Comparison of ENCODE assay signal across 1 cellular context in the genomic region with DNA sequence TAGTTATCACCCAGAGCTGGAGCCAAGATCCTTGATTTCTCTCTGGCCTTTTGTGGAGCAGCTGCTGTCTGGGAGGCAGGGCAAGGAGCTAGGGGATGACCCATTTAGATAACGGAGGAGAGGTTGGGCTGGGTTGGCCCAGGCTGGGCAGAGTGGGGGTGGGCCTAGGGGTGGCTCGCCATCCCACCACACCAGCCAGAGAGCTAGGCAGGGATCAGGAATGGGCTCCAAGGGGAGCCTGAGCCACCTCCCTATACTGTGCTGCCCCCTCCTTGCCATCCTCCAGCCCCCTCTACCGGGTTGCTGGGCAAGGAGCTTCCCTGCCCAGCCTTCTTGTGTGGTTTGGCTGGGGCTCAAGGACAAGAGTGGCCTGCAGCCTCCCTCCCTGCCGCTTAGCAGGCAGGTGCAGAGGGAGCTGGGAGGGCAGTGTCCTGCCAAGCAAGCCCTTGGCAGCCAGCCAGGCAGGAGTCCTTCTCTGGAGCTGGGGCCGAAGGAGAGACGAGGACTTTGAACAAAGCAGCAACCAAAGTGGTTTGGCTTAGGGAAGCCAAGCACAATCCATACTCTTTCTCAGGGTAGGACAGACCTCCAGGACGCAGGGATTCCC.
TF ChIP-seq lines count a peak whose summit lies in the region.

No MANE protein-coding gene starts in this region.

TF ChIP-seq in HepG2, 621 proteins besides CTCF, POLR2A, EP300 and RAD21 (continued from another document and continues in another):
- 0 out of 2 replicates have a peak, but pooled peaks have one; percentile 28 for TF ChIP-seq ZNF12 (CRISPR knock-in tag; IDR thresholded peaks at IDR 0.05)
- TF ChIP-seq JDP2 (CRISPR knock-in tag; IDR thresholded peaks at IDR 0.05; ENCODE audit: borderline replicate concordance): no peak
- TF ChIP-seq, protein P1, sequence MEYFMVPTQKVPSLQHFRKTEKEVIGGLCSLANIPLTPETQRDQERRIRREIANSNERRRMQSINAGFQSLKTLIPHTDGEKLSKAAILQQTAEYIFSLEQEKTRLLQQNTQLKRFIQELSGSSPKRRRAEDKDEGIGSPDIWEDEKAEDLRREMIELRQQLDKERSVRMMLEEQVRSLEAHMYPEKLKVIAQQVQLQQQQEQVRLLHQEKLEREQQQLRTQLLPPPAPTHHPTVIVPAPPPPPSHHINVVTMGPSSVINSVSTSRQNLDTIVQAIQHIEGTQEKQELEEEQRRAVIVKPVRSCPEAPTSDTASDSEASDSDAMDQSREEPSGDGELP (IDR thresholded peaks at IDR 0.05; ENCODE audit: borderline replicate concordance, low read depth): no peak
- TF ChIP-seq, protein P2, sequence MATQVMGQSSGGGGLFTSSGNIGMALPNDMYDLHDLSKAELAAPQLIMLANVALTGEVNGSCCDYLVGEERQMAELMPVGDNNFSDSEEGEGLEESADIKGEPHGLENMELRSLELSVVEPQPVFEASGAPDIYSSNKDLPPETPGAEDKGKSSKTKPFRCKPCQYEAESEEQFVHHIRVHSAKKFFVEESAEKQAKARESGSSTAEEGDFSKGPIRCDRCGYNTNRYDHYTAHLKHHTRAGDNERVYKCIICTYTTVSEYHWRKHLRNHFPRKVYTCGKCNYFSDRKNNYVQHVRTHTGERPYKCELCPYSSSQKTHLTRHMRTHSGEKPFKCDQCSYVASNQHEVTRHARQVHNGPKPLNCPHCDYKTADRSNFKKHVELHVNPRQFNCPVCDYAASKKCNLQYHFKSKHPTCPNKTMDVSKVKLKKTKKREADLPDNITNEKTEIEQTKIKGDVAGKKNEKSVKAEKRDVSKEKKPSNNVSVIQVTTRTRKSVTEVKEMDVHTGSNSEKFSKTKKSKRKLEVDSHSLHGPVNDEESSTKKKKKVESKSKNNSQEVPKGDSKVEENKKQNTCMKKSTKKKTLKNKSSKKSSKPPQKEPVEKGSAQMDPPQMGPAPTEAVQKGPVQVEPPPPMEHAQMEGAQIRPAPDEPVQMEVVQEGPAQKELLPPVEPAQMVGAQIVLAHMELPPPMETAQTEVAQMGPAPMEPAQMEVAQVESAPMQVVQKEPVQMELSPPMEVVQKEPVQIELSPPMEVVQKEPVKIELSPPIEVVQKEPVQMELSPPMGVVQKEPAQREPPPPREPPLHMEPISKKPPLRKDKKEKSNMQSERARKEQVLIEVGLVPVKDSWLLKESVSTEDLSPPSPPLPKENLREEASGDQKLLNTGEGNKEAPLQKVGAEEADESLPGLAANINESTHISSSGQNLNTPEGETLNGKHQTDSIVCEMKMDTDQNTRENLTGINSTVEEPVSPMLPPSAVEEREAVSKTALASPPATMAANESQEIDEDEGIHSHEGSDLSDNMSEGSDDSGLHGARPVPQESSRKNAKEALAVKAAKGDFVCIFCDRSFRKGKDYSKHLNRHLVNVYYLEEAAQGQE (IDR thresholded peaks at IDR 0.05; ENCODE audit: borderline replicate concordance in 1 of 2, low read depth in 1 of 2, low read length in 2 of 2): no peak
- no peak for TF ChIP-seq ARID2 (CRISPR knock-in tag; IDR thresholded peaks at IDR 0.05; ENCODE audit: borderline replicate concordance)
- TF ChIP-seq ZEB1 (IDR thresholded peaks at IDR 0.05; ENCODE audit: insufficient replicate concordance, low read depth): no peak
- TF ChIP-seq, protein P3, sequence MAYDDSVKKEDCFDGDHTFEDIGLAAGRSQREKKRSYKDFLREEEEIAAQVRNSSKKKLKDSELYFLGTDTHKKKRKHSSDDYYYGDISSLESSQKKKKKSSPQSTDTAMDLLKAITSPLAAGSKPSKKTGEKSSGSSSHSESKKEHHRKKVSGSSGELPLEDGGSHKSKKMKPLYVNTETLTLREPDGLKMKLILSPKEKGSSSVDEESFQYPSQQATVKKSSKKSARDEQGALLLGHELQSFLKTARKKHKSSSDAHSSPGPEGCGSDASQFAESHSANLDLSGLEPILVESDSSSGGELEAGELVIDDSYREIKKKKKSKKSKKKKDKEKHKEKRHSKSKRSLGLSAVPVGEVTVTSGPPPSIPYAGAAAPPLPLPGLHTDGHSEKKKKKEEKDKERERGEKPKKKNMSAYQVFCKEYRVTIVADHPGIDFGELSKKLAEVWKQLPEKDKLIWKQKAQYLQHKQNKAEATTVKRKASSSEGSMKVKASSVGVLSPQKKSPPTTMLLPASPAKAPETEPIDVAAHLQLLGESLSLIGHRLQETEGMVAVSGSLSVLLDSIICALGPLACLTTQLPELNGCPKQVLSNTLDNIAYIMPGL (CRISPR knock-in tag; IDR thresholded peaks at IDR 0.05; ENCODE audit: borderline replicate concordance in 1 of 2, low read depth in 1 of 2): no peak
- no peak for TF ChIP-seq TBX3 (IDR thresholded peaks at IDR 0.05; ENCODE audit: borderline replicate concordance)
- TF ChIP-seq DNMT3B (CRISPR knock-in tag; conservative IDR thresholded peaks at IDR 0.05): no peak
- no peak for TF ChIP-seq ZSCAN31 (CRISPR knock-in tag; IDR thresholded peaks at IDR 0.05; ENCODE audit: low read depth)
- TF ChIP-seq U2AF1 (optimal IDR thresholded peaks at IDR 0.05; ENCODE audit: low read depth, low read length): no peak
- no peak for TF ChIP-seq EED (CRISPR knock-in tag; IDR thresholded peaks at IDR 0.05)
- 0 out of 2 replicates have a peak, but pooled peaks have one; percentile 8 for TF ChIP-seq ZNF605 (CRISPR knock-in tag; IDR thresholded peaks at IDR 0.05)
- TF ChIP-seq, protein P4, sequence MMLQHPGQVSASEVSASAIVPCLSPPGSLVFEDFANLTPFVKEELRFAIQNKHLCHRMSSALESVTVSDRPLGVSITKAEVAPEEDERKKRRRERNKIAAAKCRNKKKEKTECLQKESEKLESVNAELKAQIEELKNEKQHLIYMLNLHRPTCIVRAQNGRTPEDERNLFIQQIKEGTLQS (CRISPR knock-in tag; IDR thresholded peaks at IDR 0.05): no peak
- TF ChIP-seq ZBTB7B (CRISPR knock-in tag; IDR thresholded peaks at IDR 0.05): 0 out of 2 replicates have a peak, but pooled peaks have one; percentile 56
- TF ChIP-seq MAFK (conservative IDR thresholded peaks at IDR 0.05 in 1 of 2, IDR thresholded peaks at IDR 0.05 in 1 of 2; ENCODE audit: low read length in 2 of 2): no peak
- TF ChIP-seq, protein P5, sequence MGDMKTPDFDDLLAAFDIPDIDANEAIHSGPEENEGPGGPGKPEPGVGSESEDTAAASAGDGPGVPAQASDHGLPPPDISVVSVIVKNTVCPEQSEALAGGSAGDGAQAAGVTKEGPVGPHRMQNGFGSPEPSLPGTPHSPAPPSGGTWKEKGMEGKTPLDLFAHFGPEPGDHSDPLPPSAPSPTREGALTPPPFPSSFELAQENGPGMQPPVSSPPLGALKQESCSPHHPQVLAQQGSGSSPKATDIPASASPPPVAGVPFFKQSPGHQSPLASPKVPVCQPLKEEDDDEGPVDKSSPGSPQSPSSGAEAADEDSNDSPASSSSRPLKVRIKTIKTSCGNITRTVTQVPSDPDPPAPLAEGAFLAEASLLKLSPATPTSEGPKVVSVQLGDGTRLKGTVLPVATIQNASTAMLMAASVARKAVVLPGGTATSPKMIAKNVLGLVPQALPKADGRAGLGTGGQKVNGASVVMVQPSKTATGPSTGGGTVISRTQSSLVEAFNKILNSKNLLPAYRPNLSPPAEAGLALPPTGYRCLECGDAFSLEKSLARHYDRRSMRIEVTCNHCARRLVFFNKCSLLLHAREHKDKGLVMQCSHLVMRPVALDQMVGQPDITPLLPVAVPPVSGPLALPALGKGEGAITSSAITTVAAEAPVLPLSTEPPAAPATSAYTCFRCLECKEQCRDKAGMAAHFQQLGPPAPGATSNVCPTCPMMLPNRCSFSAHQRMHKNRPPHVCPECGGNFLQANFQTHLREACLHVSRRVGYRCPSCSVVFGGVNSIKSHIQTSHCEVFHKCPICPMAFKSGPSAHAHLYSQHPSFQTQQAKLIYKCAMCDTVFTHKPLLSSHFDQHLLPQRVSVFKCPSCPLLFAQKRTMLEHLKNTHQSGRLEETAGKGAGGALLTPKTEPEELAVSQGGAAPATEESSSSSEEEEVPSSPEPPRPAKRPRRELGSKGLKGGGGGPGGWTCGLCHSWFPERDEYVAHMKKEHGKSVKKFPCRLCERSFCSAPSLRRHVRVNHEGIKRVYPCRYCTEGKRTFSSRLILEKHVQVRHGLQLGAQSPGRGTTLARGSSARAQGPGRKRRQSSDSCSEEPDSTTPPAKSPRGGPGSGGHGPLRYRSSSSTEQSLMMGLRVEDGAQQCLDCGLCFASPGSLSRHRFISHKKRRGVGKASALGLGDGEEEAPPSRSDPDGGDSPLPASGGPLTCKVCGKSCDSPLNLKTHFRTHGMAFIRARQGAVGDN (CRISPR knock-in tag; IDR thresholded peaks at IDR 0.05): peak; percentile 66
- TF ChIP-seq MYC (CRISPR knock-in tag; IDR thresholded peaks at IDR 0.05; ENCODE audit: borderline replicate concordance): no peak
- TF ChIP-seq ZNF777 (CRISPR knock-in tag; IDR thresholded peaks at IDR 0.05): no peak
- TF ChIP-seq ZNF350 (CRISPR knock-in tag; IDR thresholded peaks at IDR 0.05; ENCODE audit: borderline replicate concordance, low read depth): no peak
- TF ChIP-seq ZNF709 (CRISPR knock-in tag; IDR thresholded peaks at IDR 0.05): no peak
- no peak for TF ChIP-seq ZNF225 (CRISPR knock-in tag; IDR thresholded peaks at IDR 0.05)
- TF ChIP-seq ZNF124 (CRISPR knock-in tag; IDR thresholded peaks at IDR 0.05): no peak
- no peak for TF ChIP-seq MBD4 (IDR thresholded peaks at IDR 0.05; ENCODE audit: borderline replicate concordance, low read length)
- no peak for TF ChIP-seq ZBTB21 (CRISPR knock-in tag; IDR thresholded peaks at IDR 0.05)
- no peak for TF ChIP-seq ZSCAN29 (CRISPR knock-in tag; conservative IDR thresholded peaks at IDR 0.05)
- TF ChIP-seq, protein P6, sequence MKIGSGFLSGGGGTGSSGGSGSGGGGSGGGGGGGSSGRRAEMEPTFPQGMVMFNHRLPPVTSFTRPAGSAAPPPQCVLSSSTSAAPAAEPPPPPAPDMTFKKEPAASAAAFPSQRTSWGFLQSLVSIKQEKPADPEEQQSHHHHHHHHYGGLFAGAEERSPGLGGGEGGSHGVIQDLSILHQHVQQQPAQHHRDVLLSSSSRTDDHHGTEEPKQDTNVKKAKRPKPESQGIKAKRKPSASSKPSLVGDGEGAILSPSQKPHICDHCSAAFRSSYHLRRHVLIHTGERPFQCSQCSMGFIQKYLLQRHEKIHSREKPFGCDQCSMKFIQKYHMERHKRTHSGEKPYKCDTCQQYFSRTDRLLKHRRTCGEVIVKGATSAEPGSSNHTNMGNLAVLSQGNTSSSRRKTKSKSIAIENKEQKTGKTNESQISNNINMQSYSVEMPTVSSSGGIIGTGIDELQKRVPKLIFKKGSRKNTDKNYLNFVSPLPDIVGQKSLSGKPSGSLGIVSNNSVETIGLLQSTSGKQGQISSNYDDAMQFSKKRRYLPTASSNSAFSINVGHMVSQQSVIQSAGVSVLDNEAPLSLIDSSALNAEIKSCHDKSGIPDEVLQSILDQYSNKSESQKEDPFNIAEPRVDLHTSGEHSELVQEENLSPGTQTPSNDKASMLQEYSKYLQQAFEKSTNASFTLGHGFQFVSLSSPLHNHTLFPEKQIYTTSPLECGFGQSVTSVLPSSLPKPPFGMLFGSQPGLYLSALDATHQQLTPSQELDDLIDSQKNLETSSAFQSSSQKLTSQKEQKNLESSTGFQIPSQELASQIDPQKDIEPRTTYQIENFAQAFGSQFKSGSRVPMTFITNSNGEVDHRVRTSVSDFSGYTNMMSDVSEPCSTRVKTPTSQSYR (CRISPR knock-in tag; IDR thresholded peaks at IDR 0.05; ENCODE audit: borderline replicate concordance): peak; percentile 9; the same call in 1 of the 2 replicates
- TF ChIP-seq, protein P7, sequence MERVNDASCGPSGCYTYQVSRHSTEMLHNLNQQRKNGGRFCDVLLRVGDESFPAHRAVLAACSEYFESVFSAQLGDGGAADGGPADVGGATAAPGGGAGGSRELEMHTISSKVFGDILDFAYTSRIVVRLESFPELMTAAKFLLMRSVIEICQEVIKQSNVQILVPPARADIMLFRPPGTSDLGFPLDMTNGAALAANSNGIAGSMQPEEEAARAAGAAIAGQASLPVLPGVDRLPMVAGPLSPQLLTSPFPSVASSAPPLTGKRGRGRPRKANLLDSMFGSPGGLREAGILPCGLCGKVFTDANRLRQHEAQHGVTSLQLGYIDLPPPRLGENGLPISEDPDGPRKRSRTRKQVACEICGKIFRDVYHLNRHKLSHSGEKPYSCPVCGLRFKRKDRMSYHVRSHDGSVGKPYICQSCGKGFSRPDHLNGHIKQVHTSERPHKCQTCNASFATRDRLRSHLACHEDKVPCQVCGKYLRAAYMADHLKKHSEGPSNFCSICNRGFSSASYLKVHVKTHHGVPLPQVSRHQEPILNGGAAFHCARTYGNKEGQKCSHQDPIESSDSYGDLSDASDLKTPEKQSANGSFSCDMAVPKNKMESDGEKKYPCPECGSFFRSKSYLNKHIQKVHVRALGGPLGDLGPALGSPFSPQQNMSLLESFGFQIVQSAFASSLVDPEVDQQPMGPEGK (CRISPR knock-in tag; IDR thresholded peaks at IDR 0.05): peak; percentile 70
- TF ChIP-seq ZNF180 (CRISPR knock-in tag; IDR thresholded peaks at IDR 0.05; ENCODE audit: borderline replicate concordance, low read depth): no peak
- no peak for TF ChIP-seq ZMYM3 (CRISPR knock-in tag; IDR thresholded peaks at IDR 0.05)
- TF ChIP-seq RCOR2 (CRISPR knock-in tag; IDR thresholded peaks at IDR 0.05): no peak
- TF ChIP-seq ZFP36L1 (CRISPR knock-in tag; IDR thresholded peaks at IDR 0.05): no peak
- no peak for TF ChIP-seq TBX2 (CRISPR knock-in tag; IDR thresholded peaks at IDR 0.05; ENCODE audit: borderline replicate concordance)
- peak; percentile 61 for TF ChIP-seq KDM6A (CRISPR knock-in tag; IDR thresholded peaks at IDR 0.05; ENCODE audit: low read depth)
